ENCODE assay signal across 8 cellular contexts in genomic region chr12:93442411-93443340, GRCh38. TPM values are rescaled to one million over a fixed set of nuclear protein-coding genes. Genes with fewer than 3 reads are reported as not detected.
DNase-seq lines count a peak whose midpoint lies in the region; ATAC-seq and TF ChIP-seq lines count a peak whose summit lies in the region.

No MANE protein-coding gene starts in this region.

- H3K4me1 ChIP-seq in esophagus (ENCODE audit: control insufficient read depth in 2 of 2, insufficient read depth in 2 of 2, low read length in 1 of 2), result peaks cover 0 to 8% of the 10 kb centered on the region in 2 donors
- H3K4me1 ChIP-seq in osteoblast (ENCODE audit: insufficient read depth, low read length), result peaks cover 29% of the 10 kb centered on the region

- ATAC-seq in GM21723 (IDR thresholded peaks at IDR 0.05; ENCODE audit: unreplicated experiment) (no peak), HG02938 (IDR thresholded peaks at IDR 0.05; ENCODE audit: unreplicated experiment) (no peak)

- peak overlapping the region; percentile 96 for H2AFZ ChIP-seq in osteoblast (ENCODE audit: low read length)

- no peak for DNase-seq in GM12864 (ENCODE audit: low read depth)
- peak; percentile 5 for DNase-seq in RPMI7951 (ENCODE audit: low read depth)
- DNase-seq in osteoblast (ENCODE audit: insufficient read length, low spot score, missing footprints), result peak; percentile 10
- no peak for DNase-seq in hypothalamus (lab: John Stamatoyannopoulos, UW)
- DNase-seq in cerebellar cortex (ENCODE audit: low spot score), result no peak

- peaks cover 40% of the 10 kb centered on the region for H3K79me2 ChIP-seq in osteoblast (ENCODE audit: insufficient read depth, low read length)

- peaks cover 23% of the 10 kb centered on the region for H4K20me1 ChIP-seq in osteoblast (ENCODE audit: insufficient read depth, low read length)

- H3K4me2 ChIP-seq in osteoblast (ENCODE audit: insufficient read depth, low read length), result peak overlapping the region; percentile 85

- H3K27me3 ChIP-seq in esophagus (ENCODE audit: control insufficient read depth in 1 of 2, insufficient read depth in 2 of 2, low read length in 2 of 2) (no peaks in the 10 kb centered on the region), osteoblast (ENCODE audit: insufficient read depth, low read length) (no peaks in the 10 kb centered on the region)

- no peaks in the 10 kb centered on the region for H3K36me3 ChIP-seq in esophagus (ENCODE audit: control insufficient read depth in 2 of 2, insufficient read depth in 2 of 2, low read length in 1 of 2)
- no peaks in the 10 kb centered on the region for H3K36me3 ChIP-seq in osteoblast (ENCODE audit: insufficient read depth, low read length)

- H3K9me3 ChIP-seq in esophagus (ENCODE audit: control insufficient read depth in 2 of 2, insufficient read depth in 1 of 2, low read depth in 1 of 2, low read length in 1 of 2), result no peaks in the 10 kb centered on the region
- no peaks in the 10 kb centered on the region for H3K9me3 ChIP-seq in osteoblast (ENCODE audit: low read depth, low read length)

- no peak for TF ChIP-seq CTCF in GM12864 (IDR thresholded peaks at IDR 0.05; ENCODE audit: low read depth, low read length, missing control alignments)
- TF ChIP-seq CTCF in osteoblast (IDR thresholded peaks at IDR 0.05; ENCODE audit: extremely low read depth, low read depth, low read length), result no peak

- WGBS in esophagus, 2 donors, result 5 to 6% methylated on average over 19 of the region's 19 CpGs

- H3K4me3 ChIP-seq in GM12864 (ENCODE audit: low read depth, low read length), result peak overlapping the region; percentile 98
- peak overlapping the region; percentile 80 to 100 for H3K4me3 ChIP-seq in esophagus (ENCODE audit: low read depth in 1 of 2, low read length in 2 of 2)
- H3K4me3 ChIP-seq in osteoblast (ENCODE audit: insufficient read depth, low read length), result peak overlapping the region; percentile 80

- peak overlapping the region; percentile 93 to 98 for H3K27ac ChIP-seq in esophagus (ENCODE audit: low read depth in 2 of 2, low read length in 1 of 2)
- H3K27ac ChIP-seq in osteoblast (ENCODE audit: low read depth, low read length), result peak overlapping the region; percentile 86

RNA-seq across cellular contexts. Expression of gene UBE2N, which starts 0.9 kb away (rescaled TPM):
- 134 and 160 TPM in 2 replicates for total RNA-seq in RPMI7951 (2014; rRNA removed; shearing (Covaris generic))
- polyA plus RNA-seq in esophagus, result 10 to 100 TPM; 45.3 to 66.2 TPM
- 44.2 and 53.0 TPM in 2 replicates for total RNA-seq in osteoblast

RNA-seq across cellular contexts. Expression of gene MRPL42, which starts 24.6 kb away (rescaled TPM):
- 89.8 and 127 TPM in 2 replicates for total RNA-seq in RPMI7951 (2014; rRNA removed; shearing (Covaris generic))
- 10 to 100 TPM; 24.6 to 33.4 TPM for polyA plus RNA-seq in esophagus
- total RNA-seq in osteoblast, result 26.5 and 29.0 TPM in 2 replicates

Comparison
In these comparisons a context has a peak if more than half of its experiments do, and no peak if none do; other contexts are left out.
1. DNase-seq: peak in RPMI7951 (single experiment) and osteoblast (single experiment); none in GM12864 (single experiment), hypothalamus (0 of 51) and cerebellar cortex (single experiment).
2. Peak in every context shown above with its lines, with median percentiles within 50 percentile points of each other: H3K4me3 ChIP-seq.